Comparison of ENCODE assay signal across 8 cellular contexts in genomic region chr9:125829743-125830142, GRCh38.
DNase-seq lines count a peak whose midpoint lies in the region; ATAC-seq and TF ChIP-seq lines count a peak whose summit lies in the region.

No MANE protein-coding gene starts in this region.

- peaks cover 68% of the 10 kb centered on the region for H4K20me1 ChIP-seq in SK-N-SH (ENCODE audit: insufficient read depth)

- H3K4me3 ChIP-seq in SK-N-SH (ENCODE audit: low read depth in 2 of 2, low read length in 1 of 2) = peak overlapping the region; percentile 36 to 58
- H3K4me3 ChIP-seq in ascending aorta = peak overlapping the region; percentile 18 to 47
- peak overlapping the region; percentile 50 for H3K4me3 ChIP-seq in lower lobe of right lung

- peaks cover 19% of the 10 kb centered on the region for H3K36me3 Mint-ChIP-seq in stimulated activated memory B cell treated with anti-CD40 and anti-IgM and Interleukin-4, amounts not matched to agents 10 μg/mL and 1 μg/mL and 100 μg/mL, for 72 hours

- no peak for TF ChIP-seq EP300 in SK-N-SH (IDR thresholded peaks at IDR 0.05; ENCODE audit: borderline replicate concordance in 1 of 2, low read depth in 1 of 2, low read length in 1 of 2)

- no peak overlapping the region; the same call in 1 of the 2 replicates for H2AFZ ChIP-seq in SK-N-SH (ENCODE audit: low read depth)

- H3K36me3 ChIP-seq in SK-N-SH (replicated peaks in 1 of 2; ENCODE audit: control insufficient read depth in 1 of 2, insufficient read depth in 2 of 2, low read length in 1 of 2) (peaks cover 6 to 38% of the 10 kb centered on the region in 2 experiments), ascending aorta (no peaks in the 10 kb centered on the region), lower lobe of right lung (no peaks in the 10 kb centered on the region)

- peak overlapping the region; percentile 90 for H3K4me2 ChIP-seq in SK-N-SH

- TF ChIP-seq RAD21 in SK-N-SH (IDR thresholded peaks at IDR 0.05; ENCODE audit: low read length) = no peak

- peak overlapping the region; percentile 44 to 74; a peak in 3 of 4 replicates for H3K27ac ChIP-seq in SK-N-SH (ENCODE audit: low read depth in 2 of 2, low read length in 1 of 2)
- H3K27ac ChIP-seq in ascending aorta = no peak overlapping the region
- peak overlapping the region; percentile 25 for H3K27ac ChIP-seq in lower lobe of right lung

- peaks cover 98% of the 10 kb centered on the region for H3K79me2 ChIP-seq in SK-N-SH (ENCODE audit: insufficient read depth)

- POLR2A ChIA-PET in SK-N-SH (lab: Yijun Ruan, JAX) = interaction anchor here (1.5 kb wide), 1 partner anchor 14 kb away, joined by 4 read pairs; no protein-coding TSS in a partner anchor

- H3K9me3 Mint-ChIP-seq in stimulated activated memory B cell treated with anti-CD40 and anti-IgM and Interleukin-4, amounts not matched to agents 10 μg/mL and 1 μg/mL and 100 μg/mL, for 72 hours = no peaks in the 10 kb centered on the region

- H3K9me2 ChIP-seq in SK-N-SH = no peaks in the 10 kb centered on the region

- intact Hi-C loops in ascending aorta (cut with DNase I) = no loop called here
- intact Hi-C loops in lower lobe of right lung (cut with DNase I) = no loop called here

- 50% methylated on average over 7 of the region's 7 CpGs for WGBS in SK-N-SH (ENCODE audit: low lambda C conversion rate)

- peaks cover 9% of the 10 kb centered on the region for H3F3A ChIP-seq in SK-N-SH (replicated peaks; ENCODE audit: insufficient read depth)

- peak overlapping the region; percentile 41; the same call in 1 of the 2 replicates for H3K9ac ChIP-seq in SK-N-SH

- TF ChIP-seq CTCF in SK-N-SH (IDR thresholded peaks at IDR 0.05) (no peak), ascending aorta (IDR thresholded peaks at IDR 0.05) (no peak), lower lobe of right lung (IDR thresholded peaks at IDR 0.05) (no peak)

- peak overlapping the region; percentile 71 for H3K4me3 Mint-ChIP-seq in stimulated activated memory B cell treated with anti-CD40 and anti-IgM and Interleukin-4, amounts not matched to agents 10 μg/mL and 1 μg/mL and 100 μg/mL, for 72 hours

- H3K4me1 ChIP-seq in SK-N-SH (ENCODE audit: control insufficient read depth in 1 of 2, insufficient read depth in 2 of 2, low read depth in 1 of 2, low read length in 1 of 2) (peaks cover 4 to 10% of the 10 kb centered on the region in 2 experiments; a peak in 3 of 4 replicates), ascending aorta (no peaks in the 10 kb centered on the region), lower lobe of right lung (peaks cover 4% of the 10 kb centered on the region)

- DNase-seq in activated CD4-positive, CD25-positive, alpha-beta regulatory T cell treated with anti-CD3 and anti-CD28 coated beads, Interleukin-2, amount 50 U/mL, for 16 hours (ENCODE audit: low read depth, low spot score) = peak; percentile 16
- DNase-seq in activated CD4-positive, CD25-positive, alpha-beta regulatory T cell (lab: John Stamatoyannopoulos, UW) = no peak
- DNase-seq in SK-N-SH = peak; percentile 36
- DNase-seq in ascending aorta (ENCODE audit: low spot score in 2 of 2) = peak in 1 of 2 donors; percentile 63
- DNase-seq in lower lobe of right lung = no peak
- DNase-seq in DMS114 treated with DMSO at 0.1 percent for 48 hours (lab: John Stamatoyannopoulos, UW; ENCODE audit: unreplicated experiment) = no peak

- H3K27me3 Mint-ChIP-seq in stimulated activated memory B cell treated with anti-CD40 and anti-IgM and Interleukin-4, amounts not matched to agents 10 μg/mL and 1 μg/mL and 100 μg/mL, for 72 hours = no peaks in the 10 kb centered on the region

- ATAC-seq in lower lobe of right lung (peak; percentile 57 to 59), GM19023 (IDR thresholded peaks at IDR 0.05; ENCODE audit: unreplicated experiment) (no peak)
- ATAC-seq in stimulated activated memory B cell treated with anti-CD40 and anti-IgM and Interleukin-4, amounts not matched to agents 10 μg/mL and 1 μg/mL and 100 μg/mL, for 72 hours = peak; percentile 80

- H3K27me3 ChIP-seq in SK-N-SH (ENCODE audit: insufficient read depth) (no peaks in the 10 kb centered on the region), ascending aorta (no peaks in the 10 kb centered on the region), lower lobe of right lung (ENCODE audit: low read depth) (no peaks in the 10 kb centered on the region)

- H3K9me3 ChIP-seq in SK-N-SH (no peaks in the 10 kb centered on the region), ascending aorta (no peaks in the 10 kb centered on the region), lower lobe of right lung (no peaks in the 10 kb centered on the region)

- peak overlapping the region; percentile 67 for H3K27ac Mint-ChIP-seq in stimulated activated memory B cell treated with anti-CD40 and anti-IgM and Interleukin-4, amounts not matched to agents 10 μg/mL and 1 μg/mL and 100 μg/mL, for 72 hours

- CTCF ChIA-PET in SK-N-SH (lab: Yijun Ruan, JAX) = interaction anchor here (0.8 to 1.4 kb wide), 2 partner anchors 9 kb away, joined by 4 to 6 read pairs; no protein-coding TSS in a partner anchor

- peaks cover 12% of the 10 kb centered on the region for H3K4me1 Mint-ChIP-seq in stimulated activated memory B cell treated with anti-CD40 and anti-IgM and Interleukin-4, amounts not matched to agents 10 μg/mL and 1 μg/mL and 100 μg/mL, for 72 hours

TF ChIP-seq in SK-N-SH, 30 proteins besides CTCF, POLR2A, EP300 and RAD21:
- TF ChIP-seq GATA2 (CRISPR knock-in tag; IDR thresholded peaks at IDR 0.05) (no peak), SIN3A (IDR thresholded peaks at IDR 0.05; ENCODE audit: borderline replicate concordance, low read depth, low read length) (no peak), SMC3 (IDR thresholded peaks at IDR 0.05; ENCODE audit: low read depth, low read length) (no peak)
- TF ChIP-seq, protein P1, sequence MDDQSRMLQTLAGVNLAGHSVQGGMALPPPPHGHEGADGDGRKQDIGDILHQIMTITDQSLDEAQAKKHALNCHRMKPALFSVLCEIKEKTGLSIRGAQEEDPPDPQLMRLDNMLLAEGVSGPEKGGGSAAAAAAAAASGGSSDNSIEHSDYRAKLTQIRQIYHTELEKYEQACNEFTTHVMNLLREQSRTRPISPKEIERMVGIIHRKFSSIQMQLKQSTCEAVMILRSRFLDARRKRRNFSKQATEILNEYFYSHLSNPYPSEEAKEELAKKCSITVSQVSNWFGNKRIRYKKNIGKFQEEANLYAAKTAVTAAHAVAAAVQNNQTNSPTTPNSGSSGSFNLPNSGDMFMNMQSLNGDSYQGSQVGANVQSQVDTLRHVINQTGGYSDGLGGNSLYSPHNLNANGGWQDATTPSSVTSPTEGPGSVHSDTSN (IDR thresholded peaks at IDR 0.05) = peak; percentile 81

Comparison
In these comparisons a context has a peak if more than half of its experiments do, and no peak if none do; other contexts are left out.
1. DNase-seq: peak in activated CD4-positive, CD25-positive, alpha-beta regulatory T cell treated with anti-CD3 and anti-CD28 coated beads, Interleukin-2, amount 50 U/mL, for 16 hours (single experiment) and SK-N-SH (single experiment); none in activated CD4-positive, CD25-positive, alpha-beta regulatory T cell (0 of 4), lower lobe of right lung (single experiment) and DMS114 treated with DMSO at 0.1 percent for 48 hours (single experiment).
2. H3K27ac ChIP-seq: peak in SK-N-SH (2 of 2) and lower lobe of right lung (single experiment); none in ascending aorta (0 of 2).
3. Peak in every context shown above with its lines, with median percentiles within 50 percentile points of each other: H3K4me3 ChIP-seq.